ENCODE assay signal across 1 cellular context in genomic region chr5:73729329-73729728, GRCh38.
TF ChIP-seq lines count a peak whose summit lies in the region.

No MANE protein-coding gene starts in this region.

TF ChIP-seq in IMR-90, 13 proteins besides CTCF, POLR2A, EP300 and RAD21 (continued from another document):
- TF ChIP-seq RCOR1 (IDR thresholded peaks at IDR 0.05; ENCODE audit: insufficient replicate concordance, low read length) (no peak), MAFK (IDR thresholded peaks at IDR 0.05; ENCODE audit: low read depth, low read length) (no peak), BHLHE40 (IDR thresholded peaks at IDR 0.05; ENCODE audit: low read depth, low read length) (no peak), MAZ (IDR thresholded peaks at IDR 0.05; ENCODE audit: borderline replicate concordance, low read depth, low read length) (no peak), CEBPB (IDR thresholded peaks at IDR 0.05; ENCODE audit: low read depth, low read length) (no peak), SMC3 (IDR thresholded peaks at IDR 0.05; ENCODE audit: low read depth, low read length) (no peak), CHD1 (IDR thresholded peaks at IDR 0.05; ENCODE audit: low read depth, low read length) (no peak), RFX5 (IDR thresholded peaks at IDR 0.05; ENCODE audit: low read depth, low read length) (no peak)
- TF ChIP-seq, protein P1, sequence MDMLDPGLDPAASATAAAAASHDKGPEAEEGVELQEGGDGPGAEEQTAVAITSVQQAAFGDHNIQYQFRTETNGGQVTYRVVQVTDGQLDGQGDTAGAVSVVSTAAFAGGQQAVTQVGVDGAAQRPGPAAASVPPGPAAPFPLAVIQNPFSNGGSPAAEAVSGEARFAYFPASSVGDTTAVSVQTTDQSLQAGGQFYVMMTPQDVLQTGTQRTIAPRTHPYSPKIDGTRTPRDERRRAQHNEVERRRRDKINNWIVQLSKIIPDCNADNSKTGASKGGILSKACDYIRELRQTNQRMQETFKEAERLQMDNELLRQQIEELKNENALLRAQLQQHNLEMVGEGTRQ (IDR thresholded peaks at IDR 0.05; ENCODE audit: low read depth, low read length) = no peak
